21 cellular contexts compared by ENCODE assay signal in the genomic region with DNA sequence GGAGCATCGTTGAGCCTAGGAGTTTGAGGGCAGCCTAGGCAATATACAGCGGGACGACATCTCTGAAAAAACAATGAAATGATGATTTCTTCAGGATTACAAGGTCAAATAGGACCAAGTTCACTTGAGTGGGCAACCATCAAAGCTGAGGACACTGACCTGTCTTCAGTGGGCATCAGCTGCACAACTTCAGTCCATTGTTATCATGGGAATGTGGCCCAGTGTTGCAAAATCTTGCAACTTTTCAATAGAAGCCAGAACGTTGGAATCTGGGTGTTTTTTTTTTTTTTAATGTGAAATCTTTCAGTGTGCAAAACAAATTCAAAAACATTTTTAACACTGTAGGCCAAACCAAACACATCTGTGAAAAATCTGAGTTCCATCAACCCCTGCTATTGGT.
"Had no signal": no experiment of that assay in that cellular context is flagged by ENCODE, and none has a peak within 500 bp of the region (broad histone marks: within the 10 kb centered on the region; RNA-seq: fewer than 3 reads in every experiment).

No MANE protein-coding gene starts in this region.

- H3K27ac ChIP-seq: left ventricle myocardium inferior, right atrium auricular region, sigmoid colon, spleen, suprapubic skin, tibial nerve had no signal

- H3K4me1 ChIP-seq: left ventricle myocardium inferior, right atrium auricular region, sigmoid colon, suprapubic skin, tibial nerve, uterus had no signal

- H3K27me3 ChIP-seq: ovary, right atrium auricular region, sigmoid colon, spleen, suprapubic skin, uterus had no signal

- ATAC-seq: mucosa of descending colon; naive thymus-derived CD4-positive, alpha-beta T cell; natural killer cell treated with Interleukin-12 subunit alpha and Interleukin-12 subunit beta and Interleukin-15 and Interleukin-18, amount 100 ng/mL, for 72 hours; stimulated activated effector memory CD8-positive, alpha-beta T cell treated with anti-CD3 and anti-CD28 coated beads, Interleukin-12 subunit alpha, Interleukin-12 subunit beta, amount 100 ng/mL, for 72 hours had no signal

- H3K9me3 Mint-ChIP-seq: memory B cell; naive thymus-derived CD4-positive, alpha-beta T cell; natural killer cell treated with Interleukin-12 subunit alpha and Interleukin-12 subunit beta and Interleukin-15 and Interleukin-18, amount 100 ng/mL, for 72 hours; stimulated activated effector memory CD8-positive, alpha-beta T cell treated with anti-CD3 and anti-CD28 coated beads, Interleukin-12 subunit alpha, Interleukin-12 subunit beta, amount 100 ng/mL, for 72 hours; stimulated activated naive CD8-positive, alpha-beta T cell treated with anti-CD3 and anti-CD28 coated beads, Interleukin-15, Interleukin-2, amounts not matched to agents 100 ng/mL and 50 ng/mL, for 24 hours; type B pancreatic cell had no signal

- H3K27ac Mint-ChIP-seq: memory B cell; naive thymus-derived CD4-positive, alpha-beta T cell; natural killer cell treated with Interleukin-12 subunit alpha and Interleukin-12 subunit beta and Interleukin-15 and Interleukin-18, amount 100 ng/mL, for 72 hours; progenitor cell of endocrine pancreas; stimulated activated effector memory CD8-positive, alpha-beta T cell treated with anti-CD3 and anti-CD28 coated beads, Interleukin-12 subunit alpha, Interleukin-12 subunit beta, amount 100 ng/mL, for 72 hours; stimulated activated naive CD8-positive, alpha-beta T cell treated with anti-CD3 and anti-CD28 coated beads, Interleukin-15, Interleukin-2, amounts not matched to agents 100 ng/mL and 50 ng/mL, for 24 hours; type B pancreatic cell had no signal

- H3K9me3 ChIP-seq: left ventricle myocardium inferior, mucosa of descending colon, ovary, right atrium auricular region, sigmoid colon, spleen, suprapubic skin, tibial nerve, uterus had no signal

- H3K4me3 ChIP-seq: left ventricle myocardium inferior, mucosa of descending colon, ovary, right atrium auricular region, sigmoid colon, spleen, suprapubic skin, tibial nerve, uterus had no signal

- H3K27me3 Mint-ChIP-seq: memory B cell; naive thymus-derived CD4-positive, alpha-beta T cell; progenitor cell of endocrine pancreas; stimulated activated naive CD8-positive, alpha-beta T cell treated with anti-CD3 and anti-CD28 coated beads, Interleukin-15, Interleukin-2, amounts not matched to agents 100 ng/mL and 50 ng/mL, for 24 hours; type B pancreatic cell had no signal

- H3K36me3 Mint-ChIP-seq: natural killer cell treated with Interleukin-12 subunit alpha and Interleukin-12 subunit beta and Interleukin-15 and Interleukin-18, amount 100 ng/mL, for 72 hours; type B pancreatic cell had no signal

- H3K36me3 ChIP-seq: left ventricle myocardium inferior, ovary, right atrium auricular region, sigmoid colon, suprapubic skin, tibial nerve, uterus had no signal

- H3K4me3 Mint-ChIP-seq: memory B cell; naive thymus-derived CD4-positive, alpha-beta T cell; natural killer cell treated with Interleukin-12 subunit alpha and Interleukin-12 subunit beta and Interleukin-15 and Interleukin-18, amount 100 ng/mL, for 72 hours; stimulated activated effector memory CD8-positive, alpha-beta T cell treated with anti-CD3 and anti-CD28 coated beads, Interleukin-12 subunit alpha, Interleukin-12 subunit beta, amount 100 ng/mL, for 72 hours; stimulated activated naive CD8-positive, alpha-beta T cell treated with anti-CD3 and anti-CD28 coated beads, Interleukin-15, Interleukin-2, amounts not matched to agents 100 ng/mL and 50 ng/mL, for 24 hours; type B pancreatic cell had no signal

- DNase-seq: islet precursor cell; left ventricle myocardium inferior; midbrain; mucosa of descending colon; naive thymus-derived CD4-positive, alpha-beta T cell; sigmoid colon; small intestine; spleen; stimulated activated CD4-positive, alpha-beta T cell treated with anti-CD3 and anti-CD28 coated beads, Interleukin-4, amount 100 ng/mL, for 24 hours; stimulated activated naive CD4-positive, alpha-beta T cell; uterus had no signal
